25 cellular contexts compared by ENCODE assay signal in genomic region chr9:119852399-119852798, GRCh38.
"Had no signal": no experiment of that assay in that cellular context is flagged by ENCODE, and none has a peak within 500 bp of the region (broad histone marks: within the 10 kb centered on the region; RNA-seq: fewer than 3 reads in every experiment).

No MANE protein-coding gene starts in this region.

- H3K4me1 Mint-ChIP-seq: naive B cell; natural killer cell; nephron progenitor cell; stimulated activated memory B cell treated with anti-CD40 and anti-IgM and Interleukin-4, amounts not matched to agents 10 μg/mL and 1 μg/mL and 100 μg/mL, for 72 hours; stimulated activated naive CD8-positive, alpha-beta T cell treated with anti-CD3 and anti-CD28 coated beads, Interleukin-15, amount 100 ng/mL, for 72 hours had no signal

- H3K9me3 Mint-ChIP-seq: stimulated activated naive CD8-positive, alpha-beta T cell treated with anti-CD3 and anti-CD28 coated beads, Interleukin-15, amount 100 ng/mL, for 72 hours; type B pancreatic cell had no signal

- H3K27ac Mint-ChIP-seq: natural killer cell; nephron progenitor cell; stimulated activated memory B cell treated with anti-CD40 and anti-IgM and Interleukin-4, amounts not matched to agents 10 μg/mL and 1 μg/mL and 100 μg/mL, for 72 hours; stimulated activated naive CD8-positive, alpha-beta T cell treated with anti-CD3 and anti-CD28 coated beads, Interleukin-15, amount 100 ng/mL, for 72 hours; type B pancreatic cell had no signal

- H3K36me3 Mint-ChIP-seq: naive B cell; natural killer cell; stimulated activated memory B cell treated with anti-CD40 and anti-IgM and Interleukin-4, amounts not matched to agents 10 μg/mL and 1 μg/mL and 100 μg/mL, for 72 hours; type B pancreatic cell had no signal

- H3K27me3 Mint-ChIP-seq: stimulated activated memory B cell treated with anti-CD40 and anti-IgM and Interleukin-4, amounts not matched to agents 10 μg/mL and 1 μg/mL and 100 μg/mL, for 72 hours had no signal

- ATAC-seq: left cardiac atrium; lower lobe of right lung; natural killer cell; pancreas; right cardiac atrium; stimulated activated naive CD8-positive, alpha-beta T cell treated with anti-CD3 and anti-CD28 coated beads, Interleukin-15, amount 100 ng/mL, for 72 hours had no signal

- H3K4me3 Mint-ChIP-seq: naive B cell; natural killer cell; nephron progenitor cell; stimulated activated memory B cell treated with anti-CD40 and anti-IgM and Interleukin-4, amounts not matched to agents 10 μg/mL and 1 μg/mL and 100 μg/mL, for 72 hours; stimulated activated naive CD8-positive, alpha-beta T cell treated with anti-CD3 and anti-CD28 coated beads, Interleukin-15, amount 100 ng/mL, for 72 hours; type B pancreatic cell had no signal

- DNase-seq: hippocampal formation; kidney glomerular epithelial cell; left cardiac atrium; left lung; lower lobe of right lung; mammary epithelial cell; mesenchymal stem cell; naive B cell; natural killer cell; nephron progenitor cell; nucleus accumbens; pancreas; posterior cingulate gyrus; retina; right cardiac atrium; sigmoid colon; small intestine; spleen; stimulated activated CD4-positive, alpha-beta T cell treated with anti-CD3 and anti-CD28 coated beads, Interleukin-4, amount 100 ng/mL, for 24 hours; stimulated activated naive CD4-positive, alpha-beta T cell treated with Interleukin-2 at 50 U/mL for 16 hours; stimulated activated naive CD8-positive, alpha-beta T cell treated with anti-CD3 and anti-CD28 coated beads, Interleukin-15, amount 100 ng/mL, for 72 hours; substantia nigra; uterus had no signal
